22 cellular contexts compared by ENCODE assay signal in the genomic region with DNA sequence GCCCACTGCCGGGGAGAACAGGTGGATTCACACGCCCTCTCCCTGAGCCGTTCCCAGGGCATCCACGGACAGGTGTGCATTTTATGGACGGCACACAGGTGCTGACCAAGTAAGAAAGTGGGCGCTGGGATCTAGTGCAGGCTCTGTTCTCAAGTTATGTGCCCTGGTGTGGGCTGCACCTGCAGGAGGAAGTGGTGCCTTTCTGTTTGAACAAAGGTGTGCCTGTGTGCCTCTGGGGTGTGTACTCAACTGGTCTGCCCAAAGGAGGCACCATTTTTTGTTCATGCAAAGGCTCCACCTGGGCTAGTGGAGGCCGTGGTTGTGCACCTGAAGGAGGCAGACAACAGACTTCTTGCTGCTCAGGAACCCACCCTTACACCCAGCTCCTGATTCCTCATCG.
A peak's percentile ranks its signal among the peaks of the same experiment; 100 is the strongest.
DNase-seq lines count a peak whose midpoint lies in the region; ATAC-seq, FAIRE-seq and TF ChIP-seq lines count a peak whose summit lies in the region.
"Had no signal": no experiment of that assay in that cellular context is flagged by ENCODE, and none has a peak within 500 bp of the region (broad histone marks: within the 10 kb centered on the region; RNA-seq: fewer than 3 reads in every experiment).

No MANE protein-coding gene starts in this region.

- no peaks in the 10 kb centered on the region for H3K9me1 ChIP-seq in keratinocyte (ENCODE audit: control insufficient read depth, extremely low read depth, insufficient read depth, low read length)

- H3K9ac ChIP-seq in keratinocyte (ENCODE audit: control insufficient read depth, extremely low read depth, insufficient read depth, low read length): no peak overlapping the region

- H3K27ac ChIP-seq in RWPE2 (ENCODE audit: poor library complexity, severe bottlenecking) (peak overlapping the region; percentile 73), keratinocyte (ENCODE audit: control insufficient read depth, insufficient read depth, low read length) (peak overlapping the region; percentile 80), small intestine (ENCODE audit: low read depth in 1 of 2, low read length in 1 of 2) (no peak overlapping the region)
- H3K27ac ChIP-seq: HL-60, SJSA1 had no signal

- H3K27me3 ChIP-seq in RWPE2 (ENCODE audit: insufficient read depth, poor library complexity, severe bottlenecking): no peaks in the 10 kb centered on the region
- no peaks in the 10 kb centered on the region for H3K27me3 ChIP-seq in keratinocyte (ENCODE audit: control insufficient read depth, extremely low read depth, insufficient read depth, low read length)
- H3K27me3 ChIP-seq in small intestine (ENCODE audit: control insufficient read depth in 2 of 2, insufficient read depth in 2 of 2, low read length in 2 of 2): no peaks in the 10 kb centered on the region
- H3K27me3 ChIP-seq: MG63, SJSA1 had no signal

- H3K9me3 ChIP-seq in RWPE2 (ENCODE audit: severe bottlenecking): no peaks in the 10 kb centered on the region
- no peaks in the 10 kb centered on the region for H3K9me3 ChIP-seq in keratinocyte (ENCODE audit: control insufficient read depth, low read depth, low read length)
- H3K9me3 ChIP-seq in small intestine (ENCODE audit: control insufficient read depth, low read depth): no peaks in the 10 kb centered on the region
- H3K9me3 ChIP-seq: MG63, SJSA1 had no signal

- H3K4me2 ChIP-seq in keratinocyte (ENCODE audit: control insufficient read depth, extremely low read depth, insufficient read depth, low read depth, low read length): no peak overlapping the region

- dilution Hi-C loops in keratinocyte (cut with MboI; ENCODE audit: extremely low pct_ligation_motif_present, low sequenced_read_pairs): loop anchor here (25.0 kb wide), 1 partner anchor 117 kb away; no protein-coding TSS in a partner anchor

- H2AFZ ChIP-seq in keratinocyte (ENCODE audit: control insufficient read depth, low read length): no peak overlapping the region

- H4K20me1 ChIP-seq in keratinocyte (ENCODE audit: control insufficient read depth, extremely low read depth, insufficient read depth, low read length): no peaks in the 10 kb centered on the region

- no peak for FAIRE-seq in keratinocyte (lab: Jason Lieb, UNC)
- FAIRE-seq in small intestine (lab: Jason Lieb, UNC): no peak
- FAIRE-seq: D721Med had no signal

- DNase-seq in NCI-H146 treated with DMSO at 0.1 percent for 48 hours (lab: John Stamatoyannopoulos, UW; ENCODE audit: unreplicated experiment) (peak; percentile 41), RWPE2 (ENCODE audit: low spot score) (no peak), keratinocyte (ENCODE audit: low read depth, low spot score) (no peak), small intestine (peak; percentile 6), hypothalamus (lab: John Stamatoyannopoulos, UW) (no peak)
- DNase-seq: C1 segment of cervical spinal cord; CD8-positive, alpha-beta memory T cell; DND-41; H9; Karpas-422; MG63; NCI-H1048; NCI-H1436 treated with DMSO at 0.1 percent for 48 hours; NCI-H2081; NCI-H2171 treated with DMSO at 0.1 percent for 48 hours; NCI-H526 treated with DMSO at 0.1 percent for 48 hours had no signal

- H3K79me2 ChIP-seq in keratinocyte (ENCODE audit: control insufficient read depth, insufficient read depth, low read length): no peaks in the 10 kb centered on the region

- H3K36me3 ChIP-seq in RWPE2 (ENCODE audit: low read depth) (no peaks in the 10 kb centered on the region), keratinocyte (ENCODE audit: control insufficient read depth in 2 of 2, extremely low read depth in 1 of 2, insufficient read depth in 2 of 2, low read length in 2 of 2) (no peaks in the 10 kb centered on the region), small intestine (ENCODE audit: control insufficient read depth in 2 of 2, insufficient read depth in 2 of 2, low read length in 2 of 2) (no peaks in the 10 kb centered on the region)
- H3K36me3 ChIP-seq: MG63, SJSA1 had no signal

- no peak overlapping the region for H3K4me3 ChIP-seq in RWPE2 (ENCODE audit: severe bottlenecking)
- H3K4me3 ChIP-seq in keratinocyte (ENCODE audit: control insufficient read depth in 2 of 3, extremely low read depth in 1 of 3, insufficient read depth in 2 of 3, low read depth in 1 of 3, low read length in 3 of 3): no peak overlapping the region
- no peak overlapping the region for H3K4me3 ChIP-seq in small intestine (ENCODE audit: low read depth in 1 of 2, low read length in 2 of 2)
- H3K4me3 ChIP-seq: MG63, SJSA1 had no signal

- no peak for ATAC-seq in RWPE2 (ENCODE audit: low read depth)
- no peak for ATAC-seq in HG02642 (IDR thresholded peaks at IDR 0.05; ENCODE audit: poor library complexity, unreplicated experiment)
- ATAC-seq in GM21619 (IDR thresholded peaks at IDR 0.05; ENCODE audit: unreplicated experiment): no peak
- no peak for ATAC-seq in GM21360 (IDR thresholded peaks at IDR 0.05; ENCODE audit: unreplicated experiment)

- 25 to 72% (median 40%) methylated on average over 8 of the region's 8 CpGs for WGBS in small intestine, 3 donors

- TF ChIP-seq CTCF in RWPE2 (IDR thresholded peaks at IDR 0.05; ENCODE audit: poor library complexity, severe bottlenecking) (no peak), keratinocyte (optimal IDR thresholded peaks at IDR 0.05 in 1 of 3, IDR thresholded peaks at IDR 0.05 in 1 of 3, conservative IDR thresholded peaks at IDR 0.05 in 1 of 3; ENCODE audit: extremely low read depth in 1 of 3, insufficient read depth in 2 of 3, low read length in 3 of 3) (no peak)

- H3K4me1 ChIP-seq in RWPE2 (ENCODE audit: insufficient read depth, poor library complexity, severe bottlenecking) (peaks cover 28% of the 10 kb centered on the region), keratinocyte (ENCODE audit: control insufficient read depth, extremely low read depth, insufficient read depth, low read length) (peaks cover 37% of the 10 kb centered on the region), small intestine (ENCODE audit: control insufficient read depth in 2 of 2, insufficient read depth in 1 of 2, low read depth in 1 of 2, low read length in 1 of 2) (no peaks in the 10 kb centered on the region)

Comparison
In these comparisons a context has a peak if more than half of its experiments do, and no peak if none do; other contexts are left out.
1. DNase-seq: peak in NCI-H146 treated with DMSO at 0.1 percent for 48 hours (single experiment) and small intestine (single experiment); none in RWPE2 (single experiment), keratinocyte (single experiment) and hypothalamus (0 of 51).
2. H3K27ac ChIP-seq: peak in RWPE2 (single experiment) and keratinocyte (single experiment); none in small intestine (0 of 2).